Comparison of ENCODE assay signal across 2 cellular contexts in genomic region chr9:100466171-100466827, GRCh38.
TF ChIP-seq lines count a peak whose summit lies in the region.

No MANE protein-coding gene starts in this region.

TF ChIP-seq in HepG2, 621 proteins besides CTCF, POLR2A, EP300 and RAD21 (continues in another document):
- TF ChIP-seq ZNF737 (CRISPR knock-in tag; IDR thresholded peaks at IDR 0.05; ENCODE audit: borderline replicate concordance) (no peak), MIER2 (CRISPR knock-in tag; IDR thresholded peaks at IDR 0.05) (no peak), FOXP4 (CRISPR knock-in tag; IDR thresholded peaks at IDR 0.05) (0 out of 2 replicates have a peak, but pooled peaks have one; percentile 23), ZNF44 (CRISPR knock-in tag; IDR thresholded peaks at IDR 0.05) (no peak), KAT8 (CRISPR knock-in tag; IDR thresholded peaks at IDR 0.05) (no peak), ZNF549 (CRISPR knock-in tag; IDR thresholded peaks at IDR 0.05) (no peak), ZNF720 (CRISPR knock-in tag; IDR thresholded peaks at IDR 0.05) (no peak), NAIF1 (CRISPR knock-in tag; IDR thresholded peaks at IDR 0.05; ENCODE audit: borderline replicate concordance) (no peak), HNF4A (CRISPR knock-in tag; IDR thresholded peaks at IDR 0.05) (peak; percentile 35; the same call in 1 of the 2 replicates), EED (CRISPR knock-in tag; IDR thresholded peaks at IDR 0.05) (no peak), GATAD2A (CRISPR knock-in tag; IDR thresholded peaks at IDR 0.05) (peak; percentile 11; the same call in 1 of the 2 replicates), ETS1 (CRISPR knock-in tag; IDR thresholded peaks at IDR 0.05) (no peak), YEATS4 (CRISPR knock-in tag; IDR thresholded peaks at IDR 0.05; ENCODE audit: borderline replicate concordance) (no peak), KLF15 (CRISPR knock-in tag; IDR thresholded peaks at IDR 0.05; ENCODE audit: borderline replicate concordance) (no peak), KLF13 (CRISPR knock-in tag; IDR thresholded peaks at IDR 0.05) (no peak), ZNF121 (CRISPR knock-in tag; IDR thresholded peaks at IDR 0.05) (peak; percentile 93), NFIC (IDR thresholded peaks at IDR 0.05; ENCODE audit: low read length) (no peak), ZNF761 (CRISPR knock-in tag; conservative IDR thresholded peaks at IDR 0.05) (no peak), RORA (CRISPR knock-in tag; IDR thresholded peaks at IDR 0.05) (no peak), ZNF563 (CRISPR knock-in tag; IDR thresholded peaks at IDR 0.05) (no peak), GABPB1 (CRISPR knock-in tag; IDR thresholded peaks at IDR 0.05) (no peak), ZSCAN21 (CRISPR knock-in tag; IDR thresholded peaks at IDR 0.05; ENCODE audit: borderline replicate concordance) (no peak), ATF7 (IDR thresholded peaks at IDR 0.05) (no peak), ATF7 (CRISPR knock-in tag; IDR thresholded peaks at IDR 0.05) (no peak), SMC3 (IDR thresholded peaks at IDR 0.05; ENCODE audit: low read length) (no peak), HNRNPLL (IDR thresholded peaks at IDR 0.05; ENCODE audit: low read depth, low read length, poor library complexity, severe bottlenecking) (no peak), ZNF17 (CRISPR knock-in tag; IDR thresholded peaks at IDR 0.05) (no peak), ZFP41 (CRISPR knock-in tag; IDR thresholded peaks at IDR 0.05; ENCODE audit: borderline replicate concordance) (no peak), REPIN1 (CRISPR knock-in tag; IDR thresholded peaks at IDR 0.05; ENCODE audit: borderline replicate concordance, low read depth) (peak; percentile 32; the same call in 1 of the 2 replicates)
- TF ChIP-seq, protein P1, sequence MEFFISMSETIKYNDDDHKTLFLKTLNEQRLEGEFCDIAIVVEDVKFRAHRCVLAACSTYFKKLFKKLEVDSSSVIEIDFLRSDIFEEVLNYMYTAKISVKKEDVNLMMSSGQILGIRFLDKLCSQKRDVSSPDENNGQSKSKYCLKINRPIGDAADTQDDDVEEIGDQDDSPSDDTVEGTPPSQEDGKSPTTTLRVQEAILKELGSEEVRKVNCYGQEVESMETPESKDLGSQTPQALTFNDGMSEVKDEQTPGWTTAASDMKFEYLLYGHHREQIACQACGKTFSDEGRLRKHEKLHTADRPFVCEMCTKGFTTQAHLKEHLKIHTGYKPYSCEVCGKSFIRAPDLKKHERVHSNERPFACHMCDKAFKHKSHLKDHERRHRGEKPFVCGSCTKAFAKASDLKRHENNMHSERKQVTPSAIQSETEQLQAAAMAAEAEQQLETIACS (CRISPR knock-in tag; IDR thresholded peaks at IDR 0.05), result no peak
- TF ChIP-seq, protein P2, sequence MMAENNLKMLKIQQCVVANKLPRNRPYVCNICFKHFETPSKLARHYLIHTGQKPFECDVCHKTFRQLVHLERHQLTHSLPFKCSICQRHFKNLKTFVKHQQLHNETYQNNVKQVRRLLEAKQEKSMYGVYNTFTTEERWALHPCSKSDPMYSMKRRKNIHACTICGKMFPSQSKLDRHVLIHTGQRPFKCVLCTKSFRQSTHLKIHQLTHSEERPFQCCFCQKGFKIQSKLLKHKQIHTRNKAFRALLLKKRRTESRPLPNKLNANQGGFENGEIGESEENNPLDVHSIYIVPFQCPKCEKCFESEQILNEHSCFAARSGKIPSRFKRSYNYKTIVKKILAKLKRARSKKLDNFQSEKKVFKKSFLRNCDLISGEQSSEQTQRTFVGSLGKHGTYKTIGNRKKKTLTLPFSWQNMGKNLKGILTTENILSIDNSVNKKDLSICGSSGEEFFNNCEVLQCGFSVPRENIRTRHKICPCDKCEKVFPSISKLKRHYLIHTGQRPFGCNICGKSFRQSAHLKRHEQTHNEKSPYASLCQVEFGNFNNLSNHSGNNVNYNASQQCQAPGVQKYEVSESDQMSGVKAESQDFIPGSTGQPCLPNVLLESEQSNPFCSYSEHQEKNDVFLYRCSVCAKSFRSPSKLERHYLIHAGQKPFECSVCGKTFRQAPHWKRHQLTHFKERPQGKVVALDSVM (CRISPR knock-in tag; IDR thresholded peaks at IDR 0.05), result no peak

TF ChIP-seq in SK-N-SH, 30 proteins besides CTCF, POLR2A, EP300 and RAD21:
- no peak for TF ChIP-seq NFIC (IDR thresholded peaks at IDR 0.05; ENCODE audit: borderline replicate concordance)
- no peak for TF ChIP-seq FOSL2 (IDR thresholded peaks at IDR 0.05; ENCODE audit: borderline replicate concordance, low read depth)
- no peak for TF ChIP-seq TEAD4 (IDR thresholded peaks at IDR 0.05; ENCODE audit: borderline replicate concordance, insufficient read depth)
- no peak for TF ChIP-seq RXRA (IDR thresholded peaks at IDR 0.05; ENCODE audit: borderline replicate concordance, low read depth)
- no peak for TF ChIP-seq CHD2 (IDR thresholded peaks at IDR 0.05; ENCODE audit: low read length, partially characterized antibody)
- TF ChIP-seq TAF1 (IDR thresholded peaks at IDR 0.05; ENCODE audit: borderline replicate concordance, low read depth, low read length), result no peak
- TF ChIP-seq RCOR1 (IDR thresholded peaks at IDR 0.05; ENCODE audit: low read length), result no peak
- no peak for TF ChIP-seq MXI1 (IDR thresholded peaks at IDR 0.05; ENCODE audit: low read depth, low read length)
- TF ChIP-seq SMC3 (IDR thresholded peaks at IDR 0.05; ENCODE audit: low read depth, low read length), result no peak
- TF ChIP-seq, protein P3, sequence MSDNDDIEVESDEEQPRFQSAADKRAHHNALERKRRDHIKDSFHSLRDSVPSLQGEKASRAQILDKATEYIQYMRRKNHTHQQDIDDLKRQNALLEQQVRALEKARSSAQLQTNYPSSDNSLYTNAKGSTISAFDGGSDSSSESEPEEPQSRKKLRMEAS (IDR thresholded peaks at IDR 0.05; ENCODE audit: low read depth), result no peak
- TF ChIP-seq POLR2AphosphoS5 (IDR thresholded peaks at IDR 0.05; ENCODE audit: low read depth, low read length), result no peak
- TF ChIP-seq ZBTB33 (IDR thresholded peaks at IDR 0.05; ENCODE audit: borderline replicate concordance, low read depth), result no peak
- TF ChIP-seq PBX3 (IDR thresholded peaks at IDR 0.05), result no peak
- TF ChIP-seq GABPA (IDR thresholded peaks at IDR 0.05; ENCODE audit: low read depth), result no peak
- no peak for TF ChIP-seq USF1 (IDR thresholded peaks at IDR 0.05; ENCODE audit: borderline replicate concordance, low read depth)
- TF ChIP-seq, protein P4, sequence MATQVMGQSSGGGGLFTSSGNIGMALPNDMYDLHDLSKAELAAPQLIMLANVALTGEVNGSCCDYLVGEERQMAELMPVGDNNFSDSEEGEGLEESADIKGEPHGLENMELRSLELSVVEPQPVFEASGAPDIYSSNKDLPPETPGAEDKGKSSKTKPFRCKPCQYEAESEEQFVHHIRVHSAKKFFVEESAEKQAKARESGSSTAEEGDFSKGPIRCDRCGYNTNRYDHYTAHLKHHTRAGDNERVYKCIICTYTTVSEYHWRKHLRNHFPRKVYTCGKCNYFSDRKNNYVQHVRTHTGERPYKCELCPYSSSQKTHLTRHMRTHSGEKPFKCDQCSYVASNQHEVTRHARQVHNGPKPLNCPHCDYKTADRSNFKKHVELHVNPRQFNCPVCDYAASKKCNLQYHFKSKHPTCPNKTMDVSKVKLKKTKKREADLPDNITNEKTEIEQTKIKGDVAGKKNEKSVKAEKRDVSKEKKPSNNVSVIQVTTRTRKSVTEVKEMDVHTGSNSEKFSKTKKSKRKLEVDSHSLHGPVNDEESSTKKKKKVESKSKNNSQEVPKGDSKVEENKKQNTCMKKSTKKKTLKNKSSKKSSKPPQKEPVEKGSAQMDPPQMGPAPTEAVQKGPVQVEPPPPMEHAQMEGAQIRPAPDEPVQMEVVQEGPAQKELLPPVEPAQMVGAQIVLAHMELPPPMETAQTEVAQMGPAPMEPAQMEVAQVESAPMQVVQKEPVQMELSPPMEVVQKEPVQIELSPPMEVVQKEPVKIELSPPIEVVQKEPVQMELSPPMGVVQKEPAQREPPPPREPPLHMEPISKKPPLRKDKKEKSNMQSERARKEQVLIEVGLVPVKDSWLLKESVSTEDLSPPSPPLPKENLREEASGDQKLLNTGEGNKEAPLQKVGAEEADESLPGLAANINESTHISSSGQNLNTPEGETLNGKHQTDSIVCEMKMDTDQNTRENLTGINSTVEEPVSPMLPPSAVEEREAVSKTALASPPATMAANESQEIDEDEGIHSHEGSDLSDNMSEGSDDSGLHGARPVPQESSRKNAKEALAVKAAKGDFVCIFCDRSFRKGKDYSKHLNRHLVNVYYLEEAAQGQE (IDR thresholded peaks at IDR 0.05; ENCODE audit: low read depth, low read length), result no peak
- no peak for TF ChIP-seq JUND (IDR thresholded peaks at IDR 0.05)
- TF ChIP-seq TCF12 (IDR thresholded peaks at IDR 0.05), result no peak
TF ChIP-seq in SK-N-SH: peak in this region for 0.
